14 cellular contexts compared by ENCODE assay signal in genomic region chr15:74569731-74570070, GRCh38. TPM values are rescaled to one million over a fixed set of nuclear protein-coding genes. Genes with fewer than 3 reads are reported as not detected.
DNase-seq lines count a peak whose midpoint lies in the region; ATAC-seq and TF ChIP-seq lines count a peak whose summit lies in the region.
"Had no signal": no experiment of that assay in that cellular context is flagged by ENCODE, and none has a peak within 500 bp of the region (broad histone marks: within the 10 kb centered on the region; RNA-seq: fewer than 3 reads in every experiment).

No MANE protein-coding gene starts in this region.

- peaks cover 16% of the 10 kb centered on the region for H3F3A ChIP-seq in GM23338 (replicated peaks; ENCODE audit: low read depth)

- peaks cover 60% of the 10 kb centered on the region for H3K79me2 ChIP-seq in GM23338 (replicated peaks; ENCODE audit: insufficient read depth)

- H3K4me1 ChIP-seq in GM23338 (ENCODE audit: insufficient read depth) = no peaks in the 10 kb centered on the region
- peaks cover 40% of the 10 kb centered on the region for H3K4me1 ChIP-seq in psoas muscle
- no peaks in the 10 kb centered on the region for H3K4me1 ChIP-seq in vagina

- H3K27ac ChIP-seq in GM23338 (ENCODE audit: low read depth) = peak overlapping the region; percentile 78; the same call in 1 of the 2 replicates
- peak overlapping the region; percentile 25 for H3K27ac ChIP-seq in WERI-Rb-1
- H3K27ac ChIP-seq in psoas muscle = peak overlapping the region; percentile 69
- no peak overlapping the region for H3K27ac ChIP-seq in RWPE1
- H3K27ac ChIP-seq in vagina = no peak overlapping the region

- H3K27me3 ChIP-seq in GM23338 (ENCODE audit: insufficient read depth) (no peaks in the 10 kb centered on the region), WERI-Rb-1 (ENCODE audit: insufficient read depth, low read depth, severe bottlenecking) (no peaks in the 10 kb centered on the region), psoas muscle (ENCODE audit: insufficient read depth in 3 of 3, low read length in 2 of 3) (no peaks in the 10 kb centered on the region), vagina (no peaks in the 10 kb centered on the region)

- H3K27me3 Mint-ChIP-seq in GM23338 (ENCODE audit: insufficient read depth, low read depth, poor library complexity) = peaks cover 4% of the 10 kb centered on the region
- H3K27me3 Mint-ChIP-seq in immature natural killer cell (ENCODE audit: low read depth in 3 of 3) = peaks cover 2 to 3% (median 2%) of the 10 kb centered on the region in 3 donors
- H3K27me3 Mint-ChIP-seq: B cell; CD4-positive, alpha-beta T cell had no signal

- no peak for ATAC-seq in GM23338
- ATAC-seq in psoas muscle = peak in 2 of 4 donors; percentile 10 to 17
- ATAC-seq in HG03175 (IDR thresholded peaks at IDR 0.05; ENCODE audit: unreplicated experiment) = no peak
- no peak for ATAC-seq in HG02938 (IDR thresholded peaks at IDR 0.05; ENCODE audit: unreplicated experiment)

- no peaks in the 10 kb centered on the region for H3K9me2 ChIP-seq in GM23338 (ENCODE audit: insufficient read depth)

- H4K20me1 ChIP-seq in GM23338 (replicated peaks; ENCODE audit: insufficient read depth) = peaks cover 73% of the 10 kb centered on the region

- TF ChIP-seq CTCF in GM23338 (conservative IDR thresholded peaks at IDR 0.05; ENCODE audit: low read depth in 2 of 2) = no peak
- no peak for TF ChIP-seq CTCF in WERI-Rb-1 (IDR thresholded peaks at IDR 0.05; ENCODE audit: low read depth, low read length)
- TF ChIP-seq CTCF in psoas muscle (IDR thresholded peaks at IDR 0.05) = no peak
- no peak for TF ChIP-seq CTCF in RWPE1 (conservative IDR thresholded peaks at IDR 0.05; ENCODE audit: low read depth)
- no peak for TF ChIP-seq CTCF in vagina (IDR thresholded peaks at IDR 0.05)

- no peak for DNase-seq in GM23338 (ENCODE audit: low spot score)
- DNase-seq in WERI-Rb-1 = no peak
- no peak for DNase-seq in immature natural killer cell
- no peak for DNase-seq in psoas muscle
- no peak for DNase-seq in RWPE1 (ENCODE audit: low spot score)
- no peak for DNase-seq in vagina (ENCODE audit: extremely low spot score in 2 of 2)
- DNase-seq: Calu3, DMS79, NCI-H1436 treated with DMSO at 0.1 percent for 48 hours, NCI-H524 had no signal

- H3K27ac Mint-ChIP-seq in GM23338 = no peak overlapping the region
- H3K27ac Mint-ChIP-seq in immature natural killer cell = peak overlapping the region; percentile 43 to 93 (median 84)
- H3K27ac Mint-ChIP-seq: B cell; CD4-positive, alpha-beta T cell had no signal

- POLR2A ChIA-PET in RWPE1 (lab: Yijun Ruan, JAX; ENCODE audit: low non-redundant PET) = no interaction called here

- no peak overlapping the region for H3K4me3 ChIP-seq in GM23338
- H3K4me3 ChIP-seq in WERI-Rb-1 (ENCODE audit: low read depth, low read length) = no peak overlapping the region
- no peak overlapping the region for H3K4me3 ChIP-seq in psoas muscle
- no peak overlapping the region for H3K4me3 ChIP-seq in vagina

- peaks cover 43% of the 10 kb centered on the region for H3K36me3 ChIP-seq in GM23338 (ENCODE audit: insufficient read depth)
- peaks cover 44% of the 10 kb centered on the region for H3K36me3 ChIP-seq in WERI-Rb-1
- H3K36me3 ChIP-seq in psoas muscle (ENCODE audit: insufficient read depth in 1 of 2, low read depth in 1 of 2) = peaks cover 2 to 18% of the 10 kb centered on the region in 2 donors
- peaks cover 0 to 19% of the 10 kb centered on the region in 2 donors for H3K36me3 ChIP-seq in vagina

- CTCF ChIA-PET in RWPE1 (lab: Yijun Ruan, JAX) = no interaction called here

- intact Hi-C loops in psoas muscle (cut with DNase I) (no loop called here), vagina (cut with DNase I) (no loop called here)

- H3K4me1 Mint-ChIP-seq in GM23338 (peaks cover 15% of the 10 kb centered on the region), immature natural killer cell (peaks cover 57 to 85% of the 10 kb centered on the region in 2 donors)

- no peak overlapping the region for H3K4me3 Mint-ChIP-seq in GM23338
- peak overlapping the region in 1 of 5 donors; percentile 21 for H3K4me3 Mint-ChIP-seq in immature natural killer cell
- H3K4me3 Mint-ChIP-seq: B cell; CD4-positive, alpha-beta T cell had no signal

- H3K9me3 ChIP-seq in WERI-Rb-1 (ENCODE audit: severe bottlenecking) (no peaks in the 10 kb centered on the region), psoas muscle (no peaks in the 10 kb centered on the region), vagina (no peaks in the 10 kb centered on the region)

- TF ChIP-seq POLR2A in vagina (IDR thresholded peaks at IDR 0.05) = no peak

- no peak overlapping the region for H2AFZ ChIP-seq in GM23338

- H3K36me3 Mint-ChIP-seq in GM23338 (ENCODE audit: low read depth) (peaks cover 72% of the 10 kb centered on the region), immature natural killer cell (peaks cover 3 to 22% (median 12%) of the 10 kb centered on the region in 3 donors)

- H3K9me3 Mint-ChIP-seq in GM23338 (no peaks in the 10 kb centered on the region), immature natural killer cell (no peaks in the 10 kb centered on the region)
- H3K9me3 Mint-ChIP-seq: CD4-positive, alpha-beta T cell had no signal

- WGBS in psoas muscle, 3 donors = 35 to 67% (median 41%) methylated on average over 4 of the region's 4 CpGs

- H3K4me2 ChIP-seq in GM23338 = no peak overlapping the region

TF ChIP-seq in GM23338, 12 proteins besides CTCF, POLR2A, EP300 and RAD21 (continues in another document):
- TF ChIP-seq ZNF462 (CRISPR knock-in tag; IDR thresholded peaks at IDR 0.05) (no peak), EZH2phosphoT487 (IDR thresholded peaks at IDR 0.05; ENCODE audit: unreplicated experiment) (no peak), STAT1 (IDR thresholded peaks at IDR 0.05; ENCODE audit: unreplicated experiment) (no peak)

RNA-seq across cellular contexts. Expression of gene ARID3B, which starts 28.7 kb away (rescaled TPM):
- 114 and 147 TPM in 2 replicates for total RNA-seq in GM23338 (2014; rRNA removed; shearing (Covaris generic))
- 65.5 and 72.8 TPM in 2 replicates for polyA plus RNA-seq in GM23338 (2016; fragmentation: Nextera tagmentation; extraction: Ambion mirVana)
- 10 to 100 TPM in 1 of 3 donors, 1 to 10 TPM in 2; 3.2 to 17.3 (median 6.6) TPM for polyA plus RNA-seq in immature natural killer cell
- total RNA-seq in psoas muscle = 1 to 10 TPM; 1.8 to 4.7 (median 2.9) TPM
- polyA plus RNA-seq in psoas muscle = 1 to 10 TPM; 2.5 to 5.5 (median 4.7) TPM
- total RNA-seq in vagina = 15.2 TPM

RNA-seq across cellular contexts. Expression of gene CLK3, which starts 45.9 kb away (rescaled TPM):
- total RNA-seq in GM23338 (2014; rRNA removed; shearing (Covaris generic)) = 59.1 and 67.7 TPM in 2 replicates
- polyA plus RNA-seq in GM23338 (2016; fragmentation: Nextera tagmentation; extraction: Ambion mirVana) (38.1 and 40.7 TPM in 2 replicates), immature natural killer cell (10 to 100 TPM; 32.4 to 82.1 (median 68.2) TPM), psoas muscle (10 to 100 TPM; 36.6 to 61.8 (median 51.6) TPM)
- total RNA-seq in psoas muscle (10 to 100 TPM; 40.9 to 57.5 (median 46.5) TPM), vagina (89.1 TPM)

Comparison
In these comparisons a context has a peak if more than half of its experiments do, and no peak if none do; other contexts are left out.
1. H3K27ac ChIP-seq: peak in GM23338 (single experiment), WERI-Rb-1 (single experiment) and psoas muscle (single experiment); none in RWPE1 (single experiment) and vagina (single experiment).